Comparison of ENCODE assay signal across 8 cellular contexts in the genomic region with DNA sequence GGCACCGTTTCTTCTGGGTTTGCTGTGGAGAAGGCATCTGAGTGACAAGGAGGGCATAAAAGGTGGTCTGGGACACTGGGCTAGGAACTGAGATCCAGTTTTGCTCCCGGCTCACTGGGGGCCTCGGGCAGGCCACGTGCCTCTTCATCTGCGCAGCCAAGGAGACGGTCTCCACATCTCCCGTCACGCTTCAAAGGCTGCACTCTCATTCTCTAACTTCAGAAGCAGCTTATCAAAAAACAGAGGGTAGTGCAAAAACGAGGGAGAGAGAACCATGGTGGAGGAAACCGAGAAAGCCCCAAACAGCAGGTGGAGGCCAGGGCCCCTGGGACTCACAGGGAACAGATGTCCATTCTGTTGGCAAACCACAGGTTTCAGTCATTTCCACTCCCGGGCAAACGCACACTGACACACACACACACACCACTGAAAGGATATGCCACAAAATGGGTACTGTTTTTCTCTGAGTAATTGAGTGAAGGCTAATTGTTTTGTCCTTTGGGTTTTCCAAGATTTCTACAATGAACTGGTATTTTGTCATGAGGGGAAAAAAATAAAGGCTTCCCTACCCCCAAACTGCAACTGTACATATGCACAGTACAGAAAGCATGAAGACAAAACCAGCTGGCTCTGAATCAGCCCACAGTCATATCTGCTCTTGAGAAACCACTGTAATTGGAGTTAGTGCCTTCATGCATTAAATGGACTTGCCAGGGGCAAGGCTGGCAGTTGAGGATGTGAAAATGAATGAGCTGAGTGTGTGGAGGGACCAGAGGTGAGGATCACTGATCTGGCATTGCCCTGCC.
DNase-seq lines count a peak whose midpoint lies in the region; ATAC-seq and TF ChIP-seq lines count a peak whose summit lies in the region.

No MANE protein-coding gene starts in this region.

- POLR2A ChIA-PET in A673 (lab: Charles Lee; ENCODE audit: low non-redundant PET) = no interaction called here

- H3K27me3 ChIP-seq in RWPE2 (ENCODE audit: insufficient read depth, poor library complexity, severe bottlenecking) = no peaks in the 10 kb centered on the region
- H3K27me3 ChIP-seq in A673 (replicated peaks; ENCODE audit: insufficient read depth, low read depth, low read length, poor library complexity) = no peaks in the 10 kb centered on the region

- H3K27ac ChIP-seq in RWPE2 (ENCODE audit: poor library complexity, severe bottlenecking) (peak overlapping the region; percentile 82), A673 (ENCODE audit: low read depth, low read length, poor library complexity, severe bottlenecking) (no peak overlapping the region)

- H3K36me3 ChIP-seq in RWPE2 (ENCODE audit: low read depth) = no peaks in the 10 kb centered on the region
- H3K36me3 ChIP-seq in A673 (ENCODE audit: insufficient read depth, low read length, poor library complexity, severe bottlenecking) = no peaks in the 10 kb centered on the region

- peaks cover 42% of the 10 kb centered on the region for H3K4me1 ChIP-seq in RWPE2 (ENCODE audit: insufficient read depth, poor library complexity, severe bottlenecking)
- no peaks in the 10 kb centered on the region for H3K4me1 ChIP-seq in A673 (ENCODE audit: insufficient read depth, low read length, poor library complexity, severe bottlenecking)

- DNase-seq in AG09319 (ENCODE audit: extremely low read depth, low read depth) (peak; percentile 55), RWPE2 (ENCODE audit: low spot score) (peak; percentile 35), kidney tubule cell (ENCODE audit: low spot score) (peak; percentile 95), A673 (ENCODE audit: low spot score) (no peak), iPS-NIHi7 (ENCODE audit: extremely low spot score) (no peak), NCI-H526 (lab: John Stamatoyannopoulos, UW) (no peak)

- ATAC-seq in GM18508 (IDR thresholded peaks at IDR 0.05; ENCODE audit: insufficient read depth, unreplicated experiment) = peak; percentile 31
- peak; percentile 28 for ATAC-seq in HG03108 (IDR thresholded peaks at IDR 0.05; ENCODE audit: unreplicated experiment)
- peak; percentile 66 for ATAC-seq in RWPE2 (ENCODE audit: low read depth)

- H3K4me3 ChIP-seq in RWPE2 (ENCODE audit: severe bottlenecking) (no peak overlapping the region), A673 (ENCODE audit: low read depth, low read length, poor library complexity, severe bottlenecking) (no peak overlapping the region)

- no TSS peak for BruUV-seq in A673 (replicated peaks; lab: Mats Ljungman, UMichigan)

- CTCF ChIA-PET in A673 (lab: Charles Lee) = interaction anchor here (0.6 kb wide), 1 partner anchor 102 kb away, joined by 5 read pairs; no protein-coding TSS in a partner anchor

- intact Hi-C loops in A673 (cut with micrococcal nuclease; ENCODE audit: unreplicated experiment) = no loop called here

- no peak for TF ChIP-seq CTCF in AG09319 (IDR thresholded peaks at IDR 0.05; ENCODE audit: low read depth, low read length)
- TF ChIP-seq CTCF in RWPE2 (IDR thresholded peaks at IDR 0.05; ENCODE audit: poor library complexity, severe bottlenecking) = no peak
- no peak for TF ChIP-seq CTCF in A673 (conservative IDR thresholded peaks at IDR 0.05; ENCODE audit: low read depth, low read length)

- H3K9me3 ChIP-seq in RWPE2 (ENCODE audit: severe bottlenecking) (no peaks in the 10 kb centered on the region), A673 (ENCODE audit: low read depth, low read length, poor library complexity, severe bottlenecking) (no peaks in the 10 kb centered on the region)

Comparison
In these comparisons a context has a peak if more than half of its experiments do, and no peak if none do; other contexts are left out.
1. DNase-seq: peak in AG09319 (single experiment), RWPE2 (single experiment) and kidney tubule cell (single experiment); none in A673 (single experiment), iPS-NIHi7 (single experiment) and NCI-H526 (0 of 2).
2. Peak in every context shown above with its lines, with median percentiles within 50 percentile points of each other: ATAC-seq.